In genomic region chr10:43160067-43160918, GRCh38 we compare ENCODE assay signal across 8 cellular contexts. TPM values are rescaled to one million over a fixed set of nuclear protein-coding genes. Genes with fewer than 3 reads are reported as not detected.
A peak's percentile ranks its signal among the peaks of the same experiment; 100 is the strongest.
DNase-seq lines count a peak whose midpoint lies in the region; ATAC-seq and TF ChIP-seq lines count a peak whose summit lies in the region.

No MANE protein-coding gene starts in this region.

- peaks cover 0 to 2% of the 10 kb centered on the region in 2 donors for H3K4me1 ChIP-seq in aorta (ENCODE audit: control insufficient read depth in 1 of 2, insufficient read depth in 2 of 2, low read length in 2 of 2)

- peak; percentile 78 for DNase-seq in activated CD8-positive, alpha-beta T cell treated with anti-CD3 and anti-CD28 coated beads for 36 hours
- DNase-seq in lung microvascular endothelial cell (ENCODE audit: low read depth in 2 of 2) (peak; percentile 3 to 81), GOT3 (lab: John Stamatoyannopoulos, UW) (no peak), aorta (no peak), hypothalamus (lab: John Stamatoyannopoulos, UW) (no peak), erythroblast (lab: John Stamatoyannopoulos, UW) (no peak)

- no peak overlapping the region for H3K4me3 Mint-ChIP-seq in activated CD8-positive, alpha-beta T cell treated with anti-CD3 and anti-CD28 coated beads for 36 hours

- ATAC-seq in GM18909 (IDR thresholded peaks at IDR 0.05; ENCODE audit: poor library complexity, unreplicated experiment) (peak; percentile 76), HG03045 (IDR thresholded peaks at IDR 0.05; ENCODE audit: unreplicated experiment) (peak; percentile 44), aorta (ENCODE audit: low FRiP score) (no peak)
- peak; percentile 87 for ATAC-seq in activated CD8-positive, alpha-beta T cell treated with anti-CD3 and anti-CD28 coated beads for 36 hours

- H3K27me3 ChIP-seq in aorta (ENCODE audit: control insufficient read depth in 1 of 2, insufficient read depth in 2 of 2, low read length in 1 of 2) = no peaks in the 10 kb centered on the region

- H3K27me3 Mint-ChIP-seq in activated CD8-positive, alpha-beta T cell treated with anti-CD3 and anti-CD28 coated beads for 36 hours = no peaks in the 10 kb centered on the region

- H3K27ac ChIP-seq in aorta (ENCODE audit: low read depth in 1 of 2, low read length in 2 of 2) = no peak overlapping the region

- peaks cover 35% of the 10 kb centered on the region for H3K36me3 Mint-ChIP-seq in activated CD8-positive, alpha-beta T cell treated with anti-CD3 and anti-CD28 coated beads for 36 hours (ENCODE audit: low read depth)

- H3K4me1 Mint-ChIP-seq in activated CD8-positive, alpha-beta T cell treated with anti-CD3 and anti-CD28 coated beads for 36 hours (ENCODE audit: low read depth) = peaks cover 61% of the 10 kb centered on the region

- CTCF ChIA-PET in activated CD8-positive, alpha-beta T cell treated with anti-CD3 and anti-CD28 coated beads for 36 hours (lab: Charles Lee) = interaction anchor here (0.7 to 2.1 kb wide), 6 partner anchors 9 to 44 kb away, joined by 3 to 6 read pairs (median 3); no protein-coding TSS in a partner anchor

- H3K4me3 ChIP-seq in aorta (ENCODE audit: low read length in 2 of 2) = no peak overlapping the region

- no peaks in the 10 kb centered on the region for H3K9me3 ChIP-seq in aorta (ENCODE audit: control insufficient read depth, low read length)

- 53 to 63% methylated on average over 1 of the region's 1 CpG for WGBS in aorta, 2 donors

- TF ChIP-seq POLR2A in erythroblast (IDR thresholded peaks at IDR 0.05; ENCODE audit: low read length) = no peak

- peak overlapping the region; percentile 89 for H3K27ac Mint-ChIP-seq in activated CD8-positive, alpha-beta T cell treated with anti-CD3 and anti-CD28 coated beads for 36 hours

- intact Hi-C loops in activated CD8-positive, alpha-beta T cell treated with anti-CD3 and anti-CD28 coated beads for 36 hours (cut with micrococcal nuclease) = loop anchor here (2.0 kb wide), 1 partner anchor 21 kb away; the partner anchor contains the start of gene CSGALNACT2
- intact Hi-C loops in aorta (cut with DNase I) = no loop called here

- no peaks in the 10 kb centered on the region for H3K9me3 Mint-ChIP-seq in activated CD8-positive, alpha-beta T cell treated with anti-CD3 and anti-CD28 coated beads for 36 hours

- POLR2A ChIA-PET in activated CD8-positive, alpha-beta T cell treated with anti-CD3 and anti-CD28 coated beads for 36 hours (lab: Charles Lee) = interaction anchor here (0.7 to 1.5 kb wide), 6 partner anchors 10 to 260 kb away, joined by 3 to 8 read pairs (median 4); partner anchors contain the start of gene CSGALNACT2

- TF ChIP-seq CTCF in activated CD8-positive, alpha-beta T cell treated with anti-CD3 and anti-CD28 coated beads for 36 hours (IDR thresholded peaks at IDR 0.05) = no peak

- H3K36me3 ChIP-seq in aorta (ENCODE audit: control insufficient read depth in 1 of 2, insufficient read depth in 2 of 2, low read length in 1 of 2) = peaks cover 2 to 6% of the 10 kb centered on the region in 2 donors

RNA-seq across cellular contexts. Expression of gene CSGALNACT2, which starts 22.0 kb away (rescaled TPM):
- total RNA-seq in activated CD8-positive, alpha-beta T cell treated with anti-CD3 and anti-CD28 coated beads for 36 hours = 10 to 100 TPM; 15.3 to 15.5 TPM
- total RNA-seq in lung microvascular endothelial cell = 5.9 and 9.1 TPM in 2 replicates
- total RNA-seq in aorta = 10 to 100 TPM; 32.7 to 35.8 TPM
- polyA plus RNA-seq in aorta = 10 to 100 TPM; 18.2 to 20.1 TPM

Comparison
In these comparisons a context has a peak if more than half of its experiments do, and no peak if none do; other contexts are left out.
1. DNase-seq: peak in activated CD8-positive, alpha-beta T cell treated with anti-CD3 and anti-CD28 coated beads for 36 hours (single experiment) and lung microvascular endothelial cell (2 of 2); none in GOT3 (single experiment), aorta (0 of 2), hypothalamus (0 of 51) and erythroblast (0 of 2).